Comparison of ENCODE assay signal across 1 cellular context in genomic region chr9:128098017-128098935, GRCh38.
TF ChIP-seq lines count a peak whose summit lies in the region.

No MANE protein-coding gene starts in this region.

TF ChIP-seq in HepG2, 621 proteins besides CTCF, POLR2A, EP300 and RAD21 (continues in another document):
- TF ChIP-seq, protein P1, sequence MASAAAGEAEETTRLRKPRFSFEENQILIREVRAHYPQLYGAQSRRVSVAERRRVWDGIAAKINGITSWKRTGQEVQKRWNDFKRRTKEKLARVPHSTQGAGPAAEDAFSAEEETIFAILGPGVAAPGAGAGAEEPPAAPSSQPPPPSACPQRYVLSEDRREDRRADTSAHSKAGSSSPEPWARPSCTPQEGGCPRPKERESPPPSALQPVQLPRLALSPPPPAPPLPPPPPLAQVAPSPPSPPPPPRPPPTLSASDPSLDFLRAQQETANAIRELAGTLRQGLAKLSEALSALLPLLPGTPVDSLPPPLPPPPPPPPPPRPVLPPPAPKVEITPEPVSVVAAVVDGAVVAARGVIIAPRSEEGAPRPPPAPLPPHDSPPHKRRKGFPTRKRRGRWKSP (CRISPR knock-in tag; IDR thresholded peaks at IDR 0.05) = no peak
- peak; percentile 54 for TF ChIP-seq KMT2A (CRISPR knock-in tag; IDR thresholded peaks at IDR 0.05)
- peak; percentile 51 for TF ChIP-seq REPIN1 (CRISPR knock-in tag; IDR thresholded peaks at IDR 0.05; ENCODE audit: borderline replicate concordance, low read depth)
- TF ChIP-seq TFE3 (CRISPR knock-in tag; IDR thresholded peaks at IDR 0.05) = peak; percentile 56
- TF ChIP-seq GABPA (IDR thresholded peaks at IDR 0.05; ENCODE audit: low read depth, low read length) = no peak
- peak; percentile 6; the same call in 1 of the 2 replicates for TF ChIP-seq GABPA (CRISPR knock-in tag; IDR thresholded peaks at IDR 0.05; ENCODE audit: low read depth)
- TF ChIP-seq FOXA3 (CRISPR knock-in tag; IDR thresholded peaks at IDR 0.05) = no peak; the same call in 1 of the 2 replicates
- TF ChIP-seq REST (IDR thresholded peaks at IDR 0.05; ENCODE audit: borderline replicate concordance in 1 of 2, low read depth in 1 of 2, low read length in 2 of 2) = 0 out of 4 replicates have a peak, but pooled peaks of 1 of the 2 experiments have one; percentile 12
- peak; percentile 90; the same call in 1 of the 2 replicates for TF ChIP-seq ZNF224 (CRISPR knock-in tag; IDR thresholded peaks at IDR 0.05)
- TF ChIP-seq ZNF781 (CRISPR knock-in tag; IDR thresholded peaks at IDR 0.05; ENCODE audit: borderline replicate concordance, not compliant biosample characterization) = peak; percentile 25
- TF ChIP-seq JUND (CRISPR knock-in tag; IDR thresholded peaks at IDR 0.05) = peak; percentile 88
- peak; percentile 8; the same call in 1 of the 2 replicates for TF ChIP-seq GMEB1 (CRISPR knock-in tag; IDR thresholded peaks at IDR 0.05; ENCODE audit: borderline replicate concordance)
- peak; percentile 40; the same call in 1 of the 2 replicates for TF ChIP-seq NKX3-1 (CRISPR knock-in tag; IDR thresholded peaks at IDR 0.05)
- no peak for TF ChIP-seq HOXA9 (CRISPR knock-in tag; IDR thresholded peaks at IDR 0.05; ENCODE audit: borderline replicate concordance)
- peak; percentile 93 for TF ChIP-seq PHF21A (CRISPR knock-in tag; IDR thresholded peaks at IDR 0.05)
- TF ChIP-seq ZBTB7B (CRISPR knock-in tag; IDR thresholded peaks at IDR 0.05) = 0 out of 2 replicates have a peak, but pooled peaks have one; percentile 18
- TF ChIP-seq CREB1 (IDR thresholded peaks at IDR 0.05) = peak; percentile 98
- no peak for TF ChIP-seq CREB1 (CRISPR knock-in tag; IDR thresholded peaks at IDR 0.05)
- peak; percentile 75; the same call in 1 of the 2 replicates for TF ChIP-seq GATA4 (IDR thresholded peaks at IDR 0.05; ENCODE audit: borderline replicate concordance, low read depth)
- 0 out of 2 replicates have a peak, but pooled peaks have one; percentile 64 for TF ChIP-seq ZSCAN12 (CRISPR knock-in tag; IDR thresholded peaks at IDR 0.05)
- peak; percentile 98 for TF ChIP-seq SAP130 (CRISPR knock-in tag; IDR thresholded peaks at IDR 0.05; ENCODE audit: low read depth)
- no peak for TF ChIP-seq SP2 (CRISPR knock-in tag; IDR thresholded peaks at IDR 0.05)
- peak; percentile 90 for TF ChIP-seq CEBPG (CRISPR knock-in tag; IDR thresholded peaks at IDR 0.05)
- peak; percentile 81 for TF ChIP-seq NFYC (CRISPR knock-in tag; IDR thresholded peaks at IDR 0.05)
- peak; percentile 68 for TF ChIP-seq MXD4 (CRISPR knock-in tag; IDR thresholded peaks at IDR 0.05)
- TF ChIP-seq ATF2 (CRISPR knock-in tag; IDR thresholded peaks at IDR 0.05) = peak; percentile 99
- 0 out of 2 replicates have a peak, but pooled peaks have one; percentile 43 for TF ChIP-seq ZNF292 (CRISPR knock-in tag; IDR thresholded peaks at IDR 0.05; ENCODE audit: borderline replicate concordance, low read depth)
- TF ChIP-seq ZNF703 (CRISPR knock-in tag; IDR thresholded peaks at IDR 0.05; ENCODE audit: borderline replicate concordance) = no peak
- TF ChIP-seq ZNF280D (CRISPR knock-in tag; IDR thresholded peaks at IDR 0.05) = peak; percentile 61; the same call in 1 of the 2 replicates
- peak; percentile 81 for TF ChIP-seq ZNF18 (CRISPR knock-in tag; IDR thresholded peaks at IDR 0.05; ENCODE audit: insufficient replicate concordance)
- peak; percentile 34; the same call in 1 of the 2 replicates for TF ChIP-seq MEIS2 (CRISPR knock-in tag; IDR thresholded peaks at IDR 0.05)
- TF ChIP-seq ZNF205 (CRISPR knock-in tag; IDR thresholded peaks at IDR 0.05) = peak; percentile 29; the same call in 1 of the 2 replicates
- TF ChIP-seq ZNF782 (CRISPR knock-in tag; IDR thresholded peaks at IDR 0.05; ENCODE audit: borderline replicate concordance) = no peak
- 0 out of 2 replicates have a peak, but pooled peaks have one; percentile 42 for TF ChIP-seq YEATS2 (CRISPR knock-in tag; IDR thresholded peaks at IDR 0.05; ENCODE audit: borderline replicate concordance)
- peak; percentile 50; the same call in 1 of the 2 replicates for TF ChIP-seq ZBTB25 (CRISPR knock-in tag; IDR thresholded peaks at IDR 0.05)
- peak in 1 of 2 experiments; percentile 88; a peak in 2 of 4 replicates for TF ChIP-seq KLF16 (CRISPR knock-in tag; IDR thresholded peaks at IDR 0.05)
- no peak for TF ChIP-seq ZNF564 (CRISPR knock-in tag; IDR thresholded peaks at IDR 0.05)
- TF ChIP-seq, protein P2, sequence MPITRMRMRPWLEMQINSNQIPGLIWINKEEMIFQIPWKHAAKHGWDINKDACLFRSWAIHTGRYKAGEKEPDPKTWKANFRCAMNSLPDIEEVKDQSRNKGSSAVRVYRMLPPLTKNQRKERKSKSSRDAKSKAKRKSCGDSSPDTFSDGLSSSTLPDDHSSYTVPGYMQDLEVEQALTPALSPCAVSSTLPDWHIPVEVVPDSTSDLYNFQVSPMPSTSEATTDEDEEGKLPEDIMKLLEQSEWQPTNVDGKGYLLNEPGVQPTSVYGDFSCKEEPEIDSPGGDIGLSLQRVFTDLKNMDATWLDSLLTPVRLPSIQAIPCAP (CRISPR knock-in tag; IDR thresholded peaks at IDR 0.05; ENCODE audit: low read depth) = 0 out of 2 replicates have a peak, but pooled peaks have one; percentile 18
- peak; percentile 47; the same call in 1 of the 2 replicates for TF ChIP-seq RNF2 (conservative IDR thresholded peaks at IDR 0.05; ENCODE audit: low read depth)
- TF ChIP-seq XBP1 (CRISPR knock-in tag; IDR thresholded peaks at IDR 0.05) = peak; percentile 75; the same call in 1 of the 2 replicates
- no peak for TF ChIP-seq ZNF30 (CRISPR knock-in tag; IDR thresholded peaks at IDR 0.05)
- TF ChIP-seq HMG20A (CRISPR knock-in tag; IDR thresholded peaks at IDR 0.05; ENCODE audit: borderline replicate concordance) = 0 out of 2 replicates have a peak, but pooled peaks have one; percentile 9
- peak; percentile 81 for TF ChIP-seq ZFP36L1 (CRISPR knock-in tag; IDR thresholded peaks at IDR 0.05)
- TF ChIP-seq, protein P3, sequence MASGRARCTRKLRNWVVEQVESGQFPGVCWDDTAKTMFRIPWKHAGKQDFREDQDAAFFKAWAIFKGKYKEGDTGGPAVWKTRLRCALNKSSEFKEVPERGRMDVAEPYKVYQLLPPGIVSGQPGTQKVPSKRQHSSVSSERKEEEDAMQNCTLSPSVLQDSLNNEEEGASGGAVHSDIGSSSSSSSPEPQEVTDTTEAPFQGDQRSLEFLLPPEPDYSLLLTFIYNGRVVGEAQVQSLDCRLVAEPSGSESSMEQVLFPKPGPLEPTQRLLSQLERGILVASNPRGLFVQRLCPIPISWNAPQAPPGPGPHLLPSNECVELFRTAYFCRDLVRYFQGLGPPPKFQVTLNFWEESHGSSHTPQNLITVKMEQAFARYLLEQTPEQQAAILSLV (CRISPR knock-in tag; IDR thresholded peaks at IDR 0.05; ENCODE audit: borderline replicate concordance) = no peak
- TF ChIP-seq SOX6 (IDR thresholded peaks at IDR 0.05) = no peak
- peak; percentile 29; the same call in 1 of the 2 replicates for TF ChIP-seq SOX6 (CRISPR knock-in tag; IDR thresholded peaks at IDR 0.05)
- peak; percentile 58; the same call in 1 of the 2 replicates for TF ChIP-seq ZNF263 (CRISPR knock-in tag; IDR thresholded peaks at IDR 0.05)
- TF ChIP-seq DR1 (CRISPR knock-in tag; IDR thresholded peaks at IDR 0.05) = peak; percentile 89
- TF ChIP-seq ZBTB38 (CRISPR knock-in tag; IDR thresholded peaks at IDR 0.05) = peak; percentile 60; the same call in 1 of the 2 replicates
